Comparison of ENCODE assay signal across 8 cellular contexts in the genomic region with DNA sequence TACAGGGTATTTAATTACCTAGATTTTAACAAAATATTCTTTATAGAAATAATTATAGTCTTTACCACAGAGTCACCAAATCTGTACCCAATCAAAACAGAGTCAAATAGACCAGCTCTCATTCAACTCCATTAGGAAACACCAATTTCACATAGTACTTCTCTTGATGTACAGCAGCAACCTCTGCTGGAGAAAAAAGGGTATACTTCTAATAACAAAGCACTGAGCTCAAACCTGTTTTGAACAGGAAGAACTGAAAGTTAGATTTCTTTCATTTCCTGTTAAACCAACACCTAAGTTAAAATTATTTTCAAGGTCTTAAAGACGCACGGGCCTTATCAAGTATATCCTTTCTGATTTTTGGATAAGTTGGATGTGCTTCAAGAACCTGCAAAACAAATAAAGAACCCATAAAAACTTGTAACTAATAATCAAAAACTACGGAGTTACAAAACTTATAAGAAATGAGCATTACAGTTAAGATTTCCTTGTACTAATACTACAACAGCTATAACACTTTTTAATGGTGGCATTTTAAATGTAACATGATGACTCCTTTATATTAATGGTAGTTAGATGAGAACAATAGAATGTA.
A peak's percentile ranks its signal among the peaks of the same experiment; 100 is the strongest.
DNase-seq lines count a peak whose midpoint lies in the region; ATAC-seq lines count a peak whose summit lies in the region.

No MANE protein-coding gene starts in this region.

- DNase-seq in EH (ENCODE audit: low read depth) (peak; percentile 72), NCI-H446 treated with DMSO at 0.1 percent for 48 hours (lab: John Stamatoyannopoulos, UW) (peak; percentile 61), left cardiac atrium (no peak), sciatic nerve (ENCODE audit: low spot score) (no peak)
- no peak for DNase-seq in activated CD4-positive, alpha-beta T cell treated with anti-CD3 and anti-CD28 coated beads, Interleukin-2, amount 50 U/mL, for 48 hours

- no peaks in the 10 kb centered on the region for H3K27me3 Mint-ChIP-seq in activated naive CD8-positive, alpha-beta T cell

- H3K9me3 Mint-ChIP-seq in activated naive CD8-positive, alpha-beta T cell (ENCODE audit: low read depth): no peaks in the 10 kb centered on the region

- no peak overlapping the region for H3K4me3 Mint-ChIP-seq in activated naive CD8-positive, alpha-beta T cell

- H3K27ac Mint-ChIP-seq in activated naive CD8-positive, alpha-beta T cell: peak overlapping the region; percentile 7

- H3K36me3 Mint-ChIP-seq in activated naive CD8-positive, alpha-beta T cell: peaks cover 5% of the 10 kb centered on the region

- intact Hi-C loops in left cardiac atrium (cut with DNase I): loop anchor here in 1 of 2 donors (2.0 to 10.0 kb wide), 2 partner anchors 474 to 880 kb away; no protein-coding TSS in a partner anchor
- intact Hi-C loops in sciatic nerve (cut with DNase I): no loop called here

- ATAC-seq in GM19463 (IDR thresholded peaks at IDR 0.05; ENCODE audit: unreplicated experiment): peak; percentile 77
- ATAC-seq in HG03439 (IDR thresholded peaks at IDR 0.05; ENCODE audit: unreplicated experiment): peak; percentile 90
- peak; percentile 71 to 72 for ATAC-seq in left cardiac atrium
- ATAC-seq in sciatic nerve: peak; percentile 78

- peaks cover 31% of the 10 kb centered on the region for H3K4me1 Mint-ChIP-seq in activated naive CD8-positive, alpha-beta T cell (ENCODE audit: low read depth)

Comparison
In these comparisons a context has a peak if more than half of its experiments do, and no peak if none do; other contexts are left out.
1. DNase-seq: peak in EH (single experiment) and NCI-H446 treated with DMSO at 0.1 percent for 48 hours (single experiment); none in left cardiac atrium (single experiment), sciatic nerve (single experiment) and activated CD4-positive, alpha-beta T cell treated with anti-CD3 and anti-CD28 coated beads, Interleukin-2, amount 50 U/mL, for 48 hours (0 of 2).
2. Peak in every context shown above with its lines, with median percentiles within 50 percentile points of each other: ATAC-seq.